ENCODE assay signal across 13 cellular contexts in the genomic region with DNA sequence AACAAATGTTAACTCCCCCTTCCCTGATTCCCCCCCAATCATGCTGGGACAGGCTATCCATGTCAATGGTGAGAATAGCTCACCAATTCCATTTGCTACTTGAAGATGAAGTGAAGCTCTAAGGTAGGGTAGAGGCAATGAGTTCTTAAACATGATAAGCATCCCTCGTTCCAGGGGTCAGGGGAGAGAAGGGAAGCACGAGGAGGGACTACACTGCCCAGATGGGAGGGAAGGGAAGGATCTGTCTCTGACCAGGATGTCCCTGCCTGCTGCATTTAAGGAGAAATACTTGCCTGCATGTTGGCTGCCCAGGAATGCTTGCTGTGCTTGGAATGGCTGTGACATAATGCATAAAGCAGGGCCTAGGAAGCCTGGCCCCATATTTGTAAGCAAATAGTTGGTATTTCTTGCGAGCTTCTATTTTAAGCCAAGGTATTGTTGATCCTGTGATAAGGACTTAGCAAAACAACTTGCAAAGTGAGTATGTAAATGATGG.
DNase-seq lines count a peak whose midpoint lies in the region.
"Had no signal": no experiment of that assay in that cellular context is flagged by ENCODE, and none has a peak within 500 bp of the region (broad histone marks: within the 10 kb centered on the region; RNA-seq: fewer than 3 reads in every experiment).

No MANE protein-coding gene starts in this region.

- H3K4ac ChIP-seq in trophoblast cell (ENCODE audit: low read depth, low read length): no peak overlapping the region

- no peak overlapping the region for H3K4me2 ChIP-seq in trophoblast cell (ENCODE audit: low read length)

- no peak overlapping the region for H2BK120ac ChIP-seq in trophoblast cell (ENCODE audit: insufficient read depth, low read length, poor library complexity)

- H3K27me3 Mint-ChIP-seq in IgD-negative memory B cell: no peaks in the 10 kb centered on the region

- no peak overlapping the region for H3K27ac ChIP-seq in trophoblast cell (ENCODE audit: low read depth, low read length)

- H3K9me3 Mint-ChIP-seq in IgD-negative memory B cell: no peaks in the 10 kb centered on the region
- H3K9me3 Mint-ChIP-seq: immature natural killer cell had no signal

- H3K9me3 ChIP-seq in trophoblast cell (ENCODE audit: insufficient read depth, low read depth, low read length): no peaks in the 10 kb centered on the region

- H3K4me1 Mint-ChIP-seq in IgD-negative memory B cell: peaks cover 33 to 50% (median 36%) of the 10 kb centered on the region in 3 donors

- peaks cover 19% of the 10 kb centered on the region for H3K36me3 Mint-ChIP-seq in IgD-negative memory B cell

- H4K91ac ChIP-seq in trophoblast cell (ENCODE audit: low read depth, low read length): no peak overlapping the region

- no peak overlapping the region for H3K14ac ChIP-seq in trophoblast cell (ENCODE audit: low read length)

- H3K79me1 ChIP-seq in trophoblast cell (ENCODE audit: low read length): peaks cover 7% of the 10 kb centered on the region

- peak overlapping the region in 3 of 4 donors; percentile 30 to 83 (median 44) for H3K4me3 Mint-ChIP-seq in IgD-negative memory B cell

- no peaks in the 10 kb centered on the region for H3K79me2 ChIP-seq in trophoblast cell (ENCODE audit: control insufficient read depth, insufficient read depth, low read length, poor library complexity)

- no peaks in the 10 kb centered on the region for H3K36me3 ChIP-seq in trophoblast cell (ENCODE audit: control insufficient read depth in 1 of 2, insufficient read depth in 2 of 2, low read length in 2 of 2)

- no peak overlapping the region for H4K8ac ChIP-seq in trophoblast cell (ENCODE audit: low read depth, low read length)

- H2AFZ ChIP-seq in trophoblast cell (ENCODE audit: insufficient read depth, low read length, poor library complexity): no peak overlapping the region

- DNase-seq in GM03348 (ENCODE audit: low spot score) (peak; percentile 17), fibroblast of gingiva (ENCODE audit: low read depth) (peak; percentile 40), trophoblast cell (peak; percentile 93 to 98), activated gamma-delta T cell (lab: John Stamatoyannopoulos, UW) (no peak), NCI-H226 (no peak), Ammon's horn (ENCODE audit: low spot score) (no peak)
- DNase-seq: activated CD4-positive, alpha-beta T cell treated with anti-CD3 and anti-CD28 coated beads, Interleukin-2, amount 50 U/mL, for 1 hour; immature natural killer cell; Karpas-422; NCI-H446; Right ventricle myocardium superior; stimulated activated naive CD4-positive, alpha-beta T cell treated with Interleukin-2 at 50 U/mL for 16 hours had no signal

- no peak overlapping the region for H3K23ac ChIP-seq in trophoblast cell (ENCODE audit: low read length)

- no peaks in the 10 kb centered on the region for H3K27me3 ChIP-seq in trophoblast cell (ENCODE audit: insufficient read depth, low read length)

- no peak overlapping the region for H2BK5ac ChIP-seq in trophoblast cell (ENCODE audit: low read depth, low read length, poor library complexity)

- no peak overlapping the region for H3K4me3 ChIP-seq in trophoblast cell (ENCODE audit: low read depth, low read length)

- no peak overlapping the region for H4K12ac ChIP-seq in trophoblast cell (ENCODE audit: low read depth, low read length)

- no CpG with 5 or more reads among the region's 3 CpGs for WGBS in trophoblast cell (ENCODE audit: extremely low coverage, insufficient coverage, insufficient read length)

- H2AK5ac ChIP-seq in trophoblast cell (ENCODE audit: low read length): no peak overlapping the region

- no peak overlapping the region for H2BK12ac ChIP-seq in trophoblast cell (ENCODE audit: low read length)

- H3K9ac ChIP-seq in trophoblast cell (ENCODE audit: low read length): no peak overlapping the region

- H3K27ac Mint-ChIP-seq in IgD-negative memory B cell: peak overlapping the region; percentile 11 to 34 (median 14)

- H3K4me1 ChIP-seq in trophoblast cell (ENCODE audit: control insufficient read depth in 1 of 2, insufficient read depth in 2 of 2, low read length in 2 of 2): peaks cover 5 to 15% of the 10 kb centered on the region in 2 experiments

- H3K18ac ChIP-seq in trophoblast cell (ENCODE audit: low read length): no peak overlapping the region

Comparison
In these comparisons a context has a peak if more than half of its experiments do, and no peak if none do; other contexts are left out.
1. DNase-seq: peak in GM03348 (single experiment), fibroblast of gingiva (single experiment) and trophoblast cell (2 of 2); none in activated gamma-delta T cell (single experiment), NCI-H226 (single experiment) and Ammon's horn (single experiment).